ENCODE assay signal across 1 cellular context in the genomic region with DNA sequence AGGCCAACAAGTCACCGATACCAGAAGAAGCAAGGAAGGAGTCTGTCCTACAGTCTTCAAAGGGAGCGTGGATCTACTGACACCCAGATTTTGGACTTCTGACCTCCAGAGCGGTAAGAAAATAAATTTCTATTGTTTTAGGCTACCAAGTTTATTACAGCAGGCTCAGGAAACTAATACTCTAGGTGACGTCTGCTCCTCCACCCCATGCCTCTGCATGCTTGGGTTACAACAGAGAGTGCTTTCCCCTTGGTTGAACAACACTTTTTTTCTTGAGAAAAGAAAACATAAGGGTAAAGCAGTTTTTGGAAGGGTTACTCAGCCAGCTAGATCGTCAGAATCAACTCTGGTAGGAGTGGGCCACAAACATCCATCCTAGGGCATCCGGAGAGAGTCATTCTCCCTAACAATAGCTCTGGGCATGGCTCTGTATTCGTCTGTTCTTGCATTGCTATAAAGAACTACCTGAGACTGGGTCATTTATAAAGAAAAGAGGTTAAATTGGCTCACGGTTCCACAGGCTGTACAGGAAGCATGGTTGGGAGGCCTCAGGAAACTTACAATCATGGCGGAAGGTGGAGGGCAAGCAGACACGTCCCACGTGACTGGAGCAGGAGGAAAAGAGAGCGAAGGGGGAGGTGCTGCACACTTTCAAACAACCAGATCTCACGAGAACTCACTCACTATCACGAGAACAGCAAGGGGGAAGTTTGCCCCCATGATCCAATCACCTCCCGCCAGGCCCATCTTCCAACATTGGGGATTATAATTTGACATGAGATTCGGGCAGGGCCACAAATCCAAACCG.
TF ChIP-seq lines count a peak whose summit lies in the region.

No MANE protein-coding gene starts in this region.

TF ChIP-seq in endothelial cell of umbilical vein, 7 proteins besides CTCF, POLR2A, EP300 and RAD21:
- no peak for TF ChIP-seq EZH2 (IDR thresholded peaks at IDR 0.05; ENCODE audit: borderline replicate concordance, low read depth, low read length, severe bottlenecking)
- no peak for TF ChIP-seq FOS (IDR thresholded peaks at IDR 0.05; ENCODE audit: borderline replicate concordance, insufficient read depth, low read length)
- TF ChIP-seq POLR2AphosphoS5 (IDR thresholded peaks at IDR 0.05; ENCODE audit: insufficient read depth, low read depth, low read length), result no peak
